ENCODE assay signal across 2 cellular contexts in genomic region chr13:109922518-109922917, GRCh38.
TF ChIP-seq lines count a peak whose summit lies in the region.

No MANE protein-coding gene starts in this region.

TF ChIP-seq in IMR-90, 13 proteins besides CTCF, POLR2A, EP300 and RAD21 (continued from another document):
- TF ChIP-seq USF2 (IDR thresholded peaks at IDR 0.05; ENCODE audit: low read depth, low read length) = no peak
- TF ChIP-seq MAZ (IDR thresholded peaks at IDR 0.05; ENCODE audit: borderline replicate concordance, low read depth, low read length) = no peak
- TF ChIP-seq MAFK (IDR thresholded peaks at IDR 0.05; ENCODE audit: low read depth, low read length) = no peak
- no peak for TF ChIP-seq SMC3 (IDR thresholded peaks at IDR 0.05; ENCODE audit: low read depth, low read length)
- TF ChIP-seq BHLHE40 (IDR thresholded peaks at IDR 0.05; ENCODE audit: low read depth, low read length) = no peak
- TF ChIP-seq FOS (IDR thresholded peaks at IDR 0.05; ENCODE audit: low read depth, low read length) = no peak
TF ChIP-seq in IMR-90: peak in this region for 0.

TF ChIP-seq in K562, 482 proteins besides CTCF, POLR2A, EP300 and RAD21 (continued from another document):
- TF ChIP-seq SRSF9 (IDR thresholded peaks at IDR 0.05; ENCODE audit: borderline replicate concordance, low read depth, low read length) (no peak), ZNF212 (CRISPR knock-in tag; IDR thresholded peaks at IDR 0.05) (no peak), ZNF280A (IDR thresholded peaks at IDR 0.05; ENCODE audit: low read depth, partially characterized antibody) (no peak), HDAC8 (tag; IDR thresholded peaks at IDR 0.05) (no peak)
